17 cellular contexts compared by ENCODE assay signal in the genomic region with DNA sequence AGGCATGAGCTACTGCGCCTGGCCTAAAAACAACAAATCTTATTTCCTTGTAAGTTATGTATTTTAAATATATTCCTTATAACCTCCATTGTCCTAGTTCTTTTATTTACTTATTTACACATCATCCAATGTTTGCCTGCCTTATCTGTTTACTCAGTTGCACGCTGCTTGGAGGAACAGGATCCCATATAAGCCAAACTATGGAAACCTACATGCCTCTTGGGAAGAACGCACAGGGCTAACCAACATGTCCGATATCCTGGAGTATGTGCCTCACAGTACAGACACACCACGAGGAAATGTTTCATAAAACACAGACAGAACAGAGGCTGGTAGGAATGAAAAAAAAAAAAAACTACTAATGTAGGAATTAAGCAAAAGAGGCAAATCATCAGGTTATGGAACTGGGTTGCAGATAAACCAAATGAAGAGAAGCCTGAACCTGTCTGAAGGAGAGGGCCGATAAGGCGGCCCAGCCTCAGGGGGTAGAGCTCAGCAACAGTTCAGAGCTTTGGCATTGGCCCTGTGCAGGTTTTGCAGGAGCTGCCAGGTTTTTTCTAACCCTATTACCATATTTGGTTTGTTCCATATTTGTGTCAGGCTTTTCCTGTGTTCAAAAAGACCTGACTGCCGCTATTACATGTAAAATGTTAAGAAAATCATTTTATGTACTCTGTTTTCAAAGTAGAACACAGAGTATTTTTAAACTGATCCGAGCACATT. TPM values are rescaled to one million over a fixed set of nuclear protein-coding genes. Genes with fewer than 3 reads are reported as not detected.
DNase-seq lines count a peak whose midpoint lies in the region; ATAC-seq and TF ChIP-seq lines count a peak whose summit lies in the region.
"Had no signal": no experiment of that assay in that cellular context is flagged by ENCODE, and none has a peak within 500 bp of the region (broad histone marks: within the 10 kb centered on the region; RNA-seq: fewer than 3 reads in every experiment).

No MANE protein-coding gene starts in this region.

- peaks cover 2% of the 10 kb centered on the region for H3K27me3 Mint-ChIP-seq in activated CD8-positive, alpha-beta T cell treated with anti-CD3 and anti-CD28 coated beads, Interleukin-2, amount 10 ng/mL, durations not matched to agents 7 days and 5 days (ENCODE audit: low read depth)
- H3K27me3 Mint-ChIP-seq: activated B cell treated with CpG ODN at 0.5 μM for 24 hours had no signal

- H2AFZ ChIP-seq in trophoblast cell (ENCODE audit: insufficient read depth, low read length, poor library complexity) = no peak overlapping the region

- H3K27ac ChIP-seq in heart left ventricle (peak overlapping the region in 10 of 12 donors; percentile 2 to 77 (median 30)), trophoblast cell (ENCODE audit: low read depth, low read length) (no peak overlapping the region)

- H3K4me3 ChIP-seq in heart left ventricle (no peak overlapping the region), trophoblast cell (ENCODE audit: low read depth, low read length) (no peak overlapping the region)
- H3K4me3 ChIP-seq: lung had no signal

- H3K36me3 ChIP-seq in heart left ventricle = no peaks in the 10 kb centered on the region
- no peaks in the 10 kb centered on the region for H3K36me3 ChIP-seq in trophoblast cell (ENCODE audit: control insufficient read depth in 1 of 2, insufficient read depth in 2 of 2, low read length in 2 of 2)

- H3K4me1 Mint-ChIP-seq in activated CD8-positive, alpha-beta T cell treated with anti-CD3 and anti-CD28 coated beads, Interleukin-2, amount 10 ng/mL, durations not matched to agents 7 days and 5 days (ENCODE audit: low read depth) = no peaks in the 10 kb centered on the region

- no peak overlapping the region for H4K8ac ChIP-seq in trophoblast cell (ENCODE audit: low read depth, low read length)

- no peak overlapping the region for H2BK120ac ChIP-seq in trophoblast cell (ENCODE audit: insufficient read depth, low read length, poor library complexity)

- 64 to 78% (median 73%) methylated on average over 9 of the region's 9 CpGs for WGBS in heart left ventricle, 4 donors
- WGBS in trophoblast cell (ENCODE audit: extremely low coverage, insufficient coverage, insufficient read length) = no CpG with 5 or more reads among the region's 9 CpGs

- no peak overlapping the region for H3K4me3 Mint-ChIP-seq in activated CD8-positive, alpha-beta T cell treated with anti-CD3 and anti-CD28 coated beads, Interleukin-2, amount 10 ng/mL, durations not matched to agents 7 days and 5 days
- H3K4me3 Mint-ChIP-seq: activated B cell treated with CpG ODN at 0.5 μM for 24 hours; activated naive CD4-positive, alpha-beta T cell treated with anti-CD3 and anti-CD28 coated beads for 36 hours; neural crest cell; T-cell had no signal

- H3K18ac ChIP-seq in trophoblast cell (ENCODE audit: low read length) = no peak overlapping the region

- TF ChIP-seq CTCF in heart left ventricle (IDR thresholded peaks at IDR 0.05) = no peak

- no peaks in the 10 kb centered on the region for H3K9me3 Mint-ChIP-seq in activated CD8-positive, alpha-beta T cell treated with anti-CD3 and anti-CD28 coated beads, Interleukin-2, amount 10 ng/mL, durations not matched to agents 7 days and 5 days (ENCODE audit: insufficient read depth)
- H3K9me3 Mint-ChIP-seq: activated B cell treated with CpG ODN at 0.5 μM for 24 hours; activated naive CD4-positive, alpha-beta T cell treated with anti-CD3 and anti-CD28 coated beads for 36 hours; neural crest cell; T-cell had no signal

- H3K9ac ChIP-seq in trophoblast cell (ENCODE audit: low read length) = no peak overlapping the region

- no peaks in the 10 kb centered on the region for H3K36me3 Mint-ChIP-seq in activated CD8-positive, alpha-beta T cell treated with anti-CD3 and anti-CD28 coated beads, Interleukin-2, amount 10 ng/mL, durations not matched to agents 7 days and 5 days (ENCODE audit: low read depth)
- H3K36me3 Mint-ChIP-seq: T-cell had no signal

- DNase-seq in heart left ventricle (no peak), Right ventricle myocardium inferior (ENCODE audit: missing footprints) (no peak), trophoblast cell (peak; percentile 32 to 63), H4 (ENCODE audit: low spot score) (no peak), Kasumi-1 (lab: John Stamatoyannopoulos, UW) (no peak)
- DNase-seq in activated CD8-positive, alpha-beta T cell treated with anti-CD3 and anti-CD28 coated beads, Interleukin-2, amount 10 ng/mL, durations not matched to agents 7 days and 5 days = no peak
- DNase-seq: activated B cell treated with CpG ODN at 0.5 μM for 24 hours; activated naive CD4-positive, alpha-beta T cell treated with anti-CD3 and anti-CD28 coated beads for 36 hours; effector memory CD4-positive, alpha-beta T cell; GF-D8; NCI-H187 treated with DMSO at 0.1 percent for 48 hours; NCI-H774; T-cell had no signal

- H3K23ac ChIP-seq in trophoblast cell (ENCODE audit: low read length) = no peak overlapping the region

- no peak overlapping the region for H2BK12ac ChIP-seq in trophoblast cell (ENCODE audit: low read length)

- H4K91ac ChIP-seq in trophoblast cell (ENCODE audit: low read depth, low read length) = no peak overlapping the region

- no peak overlapping the region for H2AK5ac ChIP-seq in trophoblast cell (ENCODE audit: low read length)

- CTCF ChIA-PET in activated CD8-positive, alpha-beta T cell treated with anti-CD3 and anti-CD28 coated beads, Interleukin-2, amount 10 ng/mL, durations not matched to agents 7 days and 5 days (lab: Charles Lee) = interaction anchor here (3.2 kb wide), 1 partner anchor 11 kb away, joined by 13 read pairs; no protein-coding TSS in a partner anchor

- H4K12ac ChIP-seq in trophoblast cell (ENCODE audit: low read depth, low read length) = no peak overlapping the region

- POLR2A ChIA-PET in activated CD8-positive, alpha-beta T cell treated with anti-CD3 and anti-CD28 coated beads, Interleukin-2, amount 10 ng/mL, durations not matched to agents 7 days and 5 days (lab: Charles Lee) = no interaction called here

- no peak overlapping the region for H3K14ac ChIP-seq in trophoblast cell (ENCODE audit: low read length)

- H3K9me3 ChIP-seq in heart left ventricle = no peaks in the 10 kb centered on the region
- H3K9me3 ChIP-seq in trophoblast cell (ENCODE audit: insufficient read depth, low read depth, low read length) = no peaks in the 10 kb centered on the region

- ATAC-seq in heart left ventricle (peak in 1 of 4 donors; percentile 49), Right ventricle myocardium inferior (no peak), esophagus mucosa (peak; percentile 77), GM18498 (IDR thresholded peaks at IDR 0.05; ENCODE audit: unreplicated experiment) (no peak)
- no peak for ATAC-seq in activated CD8-positive, alpha-beta T cell treated with anti-CD3 and anti-CD28 coated beads, Interleukin-2, amount 10 ng/mL, durations not matched to agents 7 days and 5 days

- intact Hi-C loops in heart left ventricle (cut with DNase I) = loop anchor here in 1 of 10 donors (5.0 kb wide), 1 partner anchor 52 kb away; no protein-coding TSS in a partner anchor
- intact Hi-C loops in Right ventricle myocardium inferior (cut with DNase I) = loop anchor here (5.0 kb wide), 1 partner anchor 42 kb away; no protein-coding TSS in a partner anchor

- TF ChIP-seq POLR2A in heart left ventricle (IDR thresholded peaks at IDR 0.05) = no peak

- H3K27me3 ChIP-seq in heart left ventricle (no peaks in the 10 kb centered on the region), trophoblast cell (ENCODE audit: insufficient read depth, low read length) (no peaks in the 10 kb centered on the region)

- H3K4me1 ChIP-seq in heart left ventricle (peaks cover 0 to 81% (median 37%) of the 10 kb centered on the region in 12 donors), trophoblast cell (ENCODE audit: control insufficient read depth in 1 of 2, insufficient read depth in 2 of 2, low read length in 2 of 2) (peaks cover 4 to 7% of the 10 kb centered on the region in 2 experiments)

- no peak overlapping the region for H3K27ac Mint-ChIP-seq in activated CD8-positive, alpha-beta T cell treated with anti-CD3 and anti-CD28 coated beads, Interleukin-2, amount 10 ng/mL, durations not matched to agents 7 days and 5 days
- H3K27ac Mint-ChIP-seq: activated B cell treated with CpG ODN at 0.5 μM for 24 hours; activated naive CD4-positive, alpha-beta T cell treated with anti-CD3 and anti-CD28 coated beads for 36 hours; T-cell had no signal

- no peaks in the 10 kb centered on the region for H3K79me1 ChIP-seq in trophoblast cell (ENCODE audit: low read length)

- no peaks in the 10 kb centered on the region for H3K79me2 ChIP-seq in trophoblast cell (ENCODE audit: control insufficient read depth, insufficient read depth, low read length, poor library complexity)

- no peak overlapping the region for H2BK5ac ChIP-seq in trophoblast cell (ENCODE audit: low read depth, low read length, poor library complexity)

- no peak overlapping the region for H3K4ac ChIP-seq in trophoblast cell (ENCODE audit: low read depth, low read length)

- H3K4me2 ChIP-seq in trophoblast cell (ENCODE audit: low read length) = no peak overlapping the region

RNA-seq across cellular contexts. Expression of gene SP3, which starts 19.9 kb away (rescaled TPM):
- 10 to 100 TPM; 32.2 to 61.5 (median 42.0) TPM for total RNA-seq in heart left ventricle
- polyA plus RNA-seq in heart left ventricle = 10 to 100 TPM in 1 of 2 donors, 1 to 10 TPM in 1; 6.9 to 20.2 TPM
- total RNA-seq in Right ventricle myocardium inferior = 41.2 TPM
- 51.1 TPM for total RNA-seq in esophagus mucosa
- polyA plus RNA-seq in trophoblast cell (2013) = 65.0 and 66.3 TPM in 2 replicates
- total RNA-seq in H4 (2014; rRNA removed; shearing (Covaris generic)) = 48.8 and 53.7 TPM in 2 replicates
- total RNA-seq in activated CD8-positive, alpha-beta T cell treated with anti-CD3 and anti-CD28 coated beads, Interleukin-2, amount 10 ng/mL, durations not matched to agents 7 days and 5 days = 100 to 1,000 TPM in 1 of 2 experiments, 10 to 100 TPM in 1; 95.9 to 102 TPM

Comparison
In these comparisons a context has a peak if more than half of its experiments do, and no peak if none do; other contexts are left out.
1. DNase-seq: peak in trophoblast cell (2 of 2); none in heart left ventricle (0 of 5), Right ventricle myocardium inferior (single experiment), H4 (single experiment), activated CD8-positive, alpha-beta T cell treated with anti-CD3 and anti-CD28 coated beads, Interleukin-2, amount 10 ng/mL, durations not matched to agents 7 days and 5 days (single experiment) and Kasumi-1 (0 of 2).